Comparison of ENCODE assay signal across 8 cellular contexts in the genomic region with DNA sequence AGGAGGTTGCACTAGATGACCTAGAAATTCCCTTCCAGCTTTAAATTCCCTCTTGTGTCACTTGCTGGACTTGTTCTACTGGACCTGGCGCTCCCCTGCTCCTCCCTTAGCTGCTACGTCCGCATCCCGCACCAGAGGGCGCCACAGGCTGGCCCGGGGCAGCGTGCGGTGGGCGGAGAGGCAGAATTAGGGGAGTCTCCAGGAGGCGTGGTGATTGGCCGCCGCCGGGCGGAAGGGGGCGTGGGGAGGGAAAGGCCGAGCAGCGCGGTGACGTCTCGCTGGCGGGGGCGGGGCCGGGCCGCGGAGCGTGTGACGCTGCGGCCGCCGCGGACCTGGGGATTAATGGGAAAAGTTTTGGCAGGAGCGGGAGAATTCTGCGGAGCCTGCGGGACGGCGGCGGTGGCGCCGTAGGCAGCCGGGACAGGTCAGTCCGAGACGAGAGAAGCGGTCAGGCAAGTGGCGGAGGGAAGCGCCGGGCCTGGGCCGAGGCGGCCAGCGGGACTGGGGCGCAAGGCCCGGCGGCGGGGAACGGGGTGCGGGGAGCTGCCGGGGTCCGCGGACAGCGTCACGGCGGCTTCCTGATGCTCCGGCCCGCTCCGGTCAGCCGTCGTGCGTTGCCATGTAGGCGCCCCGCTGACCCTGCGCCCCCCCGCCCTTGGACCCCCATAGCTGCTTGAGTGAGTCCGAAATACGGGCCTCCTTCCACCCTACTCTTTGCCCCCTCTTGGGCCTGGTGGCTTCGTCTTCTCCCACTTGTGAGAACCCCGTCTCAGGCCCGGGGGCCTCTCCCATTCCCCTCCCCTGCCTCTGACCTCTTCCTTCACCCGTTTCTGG. TPM values are rescaled to one million over a fixed set of nuclear protein-coding genes. Genes with fewer than 3 reads are reported as not detected.
DNase-seq lines count a peak whose midpoint lies in the region; ATAC-seq and TF ChIP-seq lines count a peak whose summit lies in the region.

A gene (plus strand): TSS at position 301 of the 834 bp plus-strand sequence. CDS start 68,530 bp downstream, outside the sequence.

- peak; percentile 97 to 99 for DNase-seq in Caco-2
- peak; percentile 93 for DNase-seq in HT1080 (ENCODE audit: low read depth)
- peak; percentile 91 to 97 for DNase-seq in NOMO-1 (lab: John Stamatoyannopoulos, UW; ENCODE audit: unreplicated experiment in 2 of 2)
- peak; percentile 94 for DNase-seq in activated CD8-positive, alpha-beta memory T cell treated with anti-CD3 and anti-CD28 coated beads for 4 hours (ENCODE audit: low read depth in 2 of 2)
- peak; percentile 98 for DNase-seq in effector memory CD8-positive, alpha-beta T cell
- peak; percentile 100 for DNase-seq in mesenteric fat pad (ENCODE audit: low spot score)
- peak; percentile 95 for DNase-seq in stimulated activated CD8-positive, alpha-beta memory T cell treated with anti-CD3 and anti-CD28 coated beads, Interleukin-15, amount 100 ng/mL, for 24 hours (ENCODE audit: low read depth)

- H3K27me3 ChIP-seq in Caco-2 (replicated peaks; ENCODE audit: control insufficient read depth, insufficient read depth, low read length) = no peaks in the 10 kb centered on the region

- H3K4me1 ChIP-seq in Caco-2 = peaks cover 6% of the 10 kb centered on the region

- H3K4me3 Mint-ChIP-seq in Caco-2 (ENCODE audit: unreplicated experiment) = peak within 1 kb of the TSS; percentile 85
- peak within 1 kb of the TSS; percentile 94 to 96 for H3K4me3 Mint-ChIP-seq in effector memory CD8-positive, alpha-beta T cell

- peaks cover 17% of the 10 kb centered on the region for H3K36me3 Mint-ChIP-seq in Caco-2 (ENCODE audit: insufficient read depth, unreplicated experiment)
- peaks cover 17% of the 10 kb centered on the region for H3K36me3 Mint-ChIP-seq in effector memory CD8-positive, alpha-beta T cell (ENCODE audit: insufficient read depth)

- POLR2A ChIA-PET in Caco-2 (lab: Charles Lee) = interaction anchor here (0.7 to 1.5 kb wide), 4 partner anchors 15 to 1631 kb away, joined by 3 to 6 read pairs (median 3); a partner anchor contains a TSS

- H3K9me3 Mint-ChIP-seq in Caco-2 (ENCODE audit: unreplicated experiment) = no peaks in the 10 kb centered on the region
- H3K9me3 Mint-ChIP-seq in effector memory CD8-positive, alpha-beta T cell = no peaks in the 10 kb centered on the region

- BruUV-seq in Caco-2 (replicated peaks; lab: Mats Ljungman, UMichigan) = no TSS peak

- peak within 1 kb of the TSS; percentile 78 for H3K27ac Mint-ChIP-seq in Caco-2 (ENCODE audit: unreplicated experiment)
- peak within 1 kb of the TSS; percentile 90 to 95 for H3K27ac Mint-ChIP-seq in effector memory CD8-positive, alpha-beta T cell

- H3K4me3 ChIP-seq in Caco-2 (ENCODE audit: low read depth, low read length) = peak within 1 kb of the TSS; percentile 84

- CTCF ChIA-PET in Caco-2 (lab: Charles Lee) = interaction anchor here (0.6 to 3.5 kb wide), 15 partner anchors 15 to 125 kb away, joined by 3 to 50 read pairs (median 4); a partner anchor contains a TSS

- H3K36me3 ChIP-seq in Caco-2 (ENCODE audit: control insufficient read depth, insufficient read depth, low read length) = no peaks in the 10 kb centered on the region

- peak; percentile 94 for ATAC-seq in GM21360 (IDR thresholded peaks at IDR 0.05; ENCODE audit: unreplicated experiment)
- ATAC-seq in effector memory CD8-positive, alpha-beta T cell (replicated peaks) = peak; percentile 99

- H3K4me1 Mint-ChIP-seq in Caco-2 (ENCODE audit: low read depth, unreplicated experiment) = no peaks in the 10 kb centered on the region
- H3K4me1 Mint-ChIP-seq in effector memory CD8-positive, alpha-beta T cell (ENCODE audit: low read depth in 2 of 2) = peaks cover 34 to 41% of the 10 kb centered on the region in 2 donors

- TF ChIP-seq CTCF in Caco-2 (IDR thresholded peaks at IDR 0.05; ENCODE audit: insufficient read depth in 1 of 2, low read depth in 1 of 2, low read length in 1 of 2, severe bottlenecking in 1 of 2, unreplicated experiment in 1 of 2) = peak; percentile 88 to 97

- no peaks in the 10 kb centered on the region for H3K9me3 ChIP-seq in Caco-2

- intact Hi-C loops in Caco-2 (cut with micrococcal nuclease; ENCODE audit: unreplicated experiment) = loop anchor here (1.0 kb wide), 5 partner anchors 45 to 126 kb away; a partner anchor contains a TSS

- no peaks in the 10 kb centered on the region for H3K27me3 Mint-ChIP-seq in Caco-2 (ENCODE audit: insufficient read depth, unreplicated experiment)
- H3K27me3 Mint-ChIP-seq in effector memory CD8-positive, alpha-beta T cell = no peaks in the 10 kb centered on the region

RNA-seq across cellular contexts. Expression of the gene that starts here (rescaled TPM):
- 11.3 and 12.0 TPM in 2 replicates for total RNA-seq in Caco-2 (2022)
- total RNA-seq in HT1080 (2014; rRNA removed; shearing (Covaris generic)) = 11.1 and 13.4 TPM in 2 replicates
- 61.8 and 64.8 TPM in 2 replicates for polyA plus RNA-seq in HT1080 (2015; cell fraction: cytosol; rRNA removed)
- polyA plus RNA-seq in HT1080 (2015; cell fraction: nucleus; rRNA removed) = 54.2 and 67.4 TPM in 2 replicates
- 17.5 TPM for total RNA-seq in mesenteric fat pad

Comparison
In these comparisons a context has a peak if more than half of its experiments do, and no peak if none do; other contexts are left out.
1. Peak in every context shown above with its lines: DNase-seq, ATAC-seq and H3K4me3 ChIP-seq.